In the genomic region with DNA sequence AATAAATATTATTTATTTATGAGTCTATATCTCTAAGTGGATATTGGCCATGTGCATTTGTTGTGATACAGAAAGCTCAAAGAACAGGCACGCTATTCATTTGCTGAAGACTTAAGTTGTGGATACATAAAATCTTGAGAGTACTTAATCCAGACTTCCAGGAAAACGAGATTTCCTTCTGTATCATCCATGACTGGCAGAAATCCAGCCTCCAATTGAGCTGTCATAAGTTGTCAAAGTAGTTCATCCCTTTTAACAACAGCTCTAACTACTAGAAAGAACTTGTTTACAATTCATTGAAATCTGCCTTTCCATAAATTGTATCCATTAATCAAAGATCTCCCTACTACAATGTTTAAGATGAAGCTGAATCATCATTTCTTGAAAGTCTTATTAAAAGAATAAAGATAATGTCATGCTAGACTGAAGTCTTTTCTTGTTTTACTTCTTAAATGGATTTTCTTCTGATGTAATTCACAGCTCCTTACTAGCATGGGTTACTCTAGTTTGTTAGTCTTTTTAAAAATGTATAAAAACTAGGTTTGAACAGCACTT, we compare ENCODE assay signal across 22 cellular contexts.
DNase-seq lines count a peak whose midpoint lies in the region; ATAC-seq and TF ChIP-seq lines count a peak whose summit lies in the region.
"Had no signal": no experiment of that assay in that cellular context is flagged by ENCODE, and none has a peak within 500 bp of the region (broad histone marks: within the 10 kb centered on the region; RNA-seq: fewer than 3 reads in every experiment).

No MANE protein-coding gene starts in this region.

- H3K4me1 Mint-ChIP-seq in osteocyte (ENCODE audit: unreplicated experiment) = peaks cover 35% of the 10 kb centered on the region
- no peaks in the 10 kb centered on the region for H3K4me1 Mint-ChIP-seq in H9
- H3K4me1 Mint-ChIP-seq: CD8-positive, alpha-beta memory T cell; GM23338 had no signal

- CTCF ChIA-PET in IMR-90 (lab: Yijun Ruan, JAX) = no interaction called here

- peak overlapping the region; percentile 67 for H3K27ac Mint-ChIP-seq in osteocyte (ENCODE audit: unreplicated experiment)
- no peak overlapping the region for H3K27ac Mint-ChIP-seq in H9
- H3K27ac Mint-ChIP-seq: CD8-positive, alpha-beta memory T cell; GM23338; T-helper 1 cell treated with Interleukin-12 subunit alpha and Interleukin-12 subunit beta and Interleukin-4 antibody, amounts not matched to agents 30 μg/mL and 1 μg/mL, for 36 hours had no signal

- H4K8ac ChIP-seq in IMR-90 (ENCODE audit: low read depth in 2 of 2, low read length in 2 of 2) (no peak overlapping the region), H9 (replicated peaks; ENCODE audit: insufficient read length, low read depth, low read length) (no peak overlapping the region)

- no peak overlapping the region for H3T11ph ChIP-seq in H9 (ENCODE audit: low read length)

- no peak overlapping the region for H2AK9ac ChIP-seq in IMR-90 (replicated peaks; ENCODE audit: low read depth, low read length, poor library complexity)

- no peak overlapping the region for H3K4me3 ChIP-seq in IMR-90 (ENCODE audit: insufficient read depth, low read depth, low read length)
- no peak overlapping the region for H3K4me3 ChIP-seq in epithelial cell of esophagus (ENCODE audit: low read length)
- H3K4me3 ChIP-seq: GM12878, GM23338, SJCRH30 had no signal

- H3K4me2 ChIP-seq in IMR-90 (ENCODE audit: low read depth, low read length) = no peak overlapping the region
- no peak overlapping the region for H3K4me2 ChIP-seq in H9 (ENCODE audit: insufficient read depth, insufficient read length, low read length)
- H3K4me2 ChIP-seq: GM23338 had no signal

- dilution Hi-C loops in IMR-90 (cut with HindIII; ENCODE audit: low sequenced_read_pairs, unreplicated experiment) = no loop called here

- 0 out of 2 replicates have a peak, but pooled peaks cover 2% of the 10 kb centered on the region for H3K4me1 ChIP-seq in IMR-90 (ENCODE audit: control insufficient read depth, insufficient read depth, low read length)
- H3K4me1 ChIP-seq in H9 (ENCODE audit: insufficient read depth, low read length) = no peaks in the 10 kb centered on the region

- no peaks in the 10 kb centered on the region for H4K20me1 ChIP-seq in IMR-90 (ENCODE audit: insufficient read depth, low read length)
- H4K20me1 ChIP-seq in H9 (ENCODE audit: control insufficient read depth, insufficient read depth, insufficient read length) = no peaks in the 10 kb centered on the region

- intact Hi-C loops in IMR-90 (cut with micrococcal nuclease) = no loop called here

- H2BK120ac ChIP-seq in IMR-90 (ENCODE audit: low read depth, low read length) (no peak overlapping the region), H9 (ENCODE audit: low read depth, low read length, poor library complexity, severe bottlenecking) (no peak overlapping the region)

- H4K5ac ChIP-seq in IMR-90 (ENCODE audit: low read depth, low read length) = no peak overlapping the region
- no peak overlapping the region for H4K5ac ChIP-seq in H9 (ENCODE audit: insufficient read length, low read depth, low read length)

- no peak for ATAC-seq in IMR-90 (ENCODE audit: low read depth)
- ATAC-seq: GM12878, GM23338 had no signal

- POLR2A ChIA-PET in IMR-90 (lab: Charles Lee; ENCODE audit: unreplicated experiment) = no interaction called here

- H3K9me3 ChIP-seq in IMR-90 (ENCODE audit: control insufficient read depth, insufficient read depth, low read length) (no peaks in the 10 kb centered on the region), H9 (ENCODE audit: control insufficient read depth, low read depth, low read length) (no peaks in the 10 kb centered on the region)
- H3K9me3 ChIP-seq: SJCRH30 had no signal

- H4K91ac ChIP-seq in IMR-90 (ENCODE audit: insufficient read depth, low read depth, low read length) (no peak overlapping the region), H9 (ENCODE audit: insufficient read length, low read depth, low read length) (no peak overlapping the region)

- H3K36me3 Mint-ChIP-seq in osteocyte (ENCODE audit: unreplicated experiment) (no peaks in the 10 kb centered on the region), H9 (ENCODE audit: insufficient read depth in 1 of 3, low read depth in 3 of 3) (no peaks in the 10 kb centered on the region)
- H3K36me3 Mint-ChIP-seq: CD8-positive, alpha-beta memory T cell had no signal

- H2BK15ac ChIP-seq in IMR-90 (ENCODE audit: low read depth, low read length) (no peak overlapping the region), H9 (ENCODE audit: low read depth, low read length) (no peak overlapping the region)

- no peaks in the 10 kb centered on the region for H3K9me1 ChIP-seq in IMR-90 (ENCODE audit: insufficient read depth, low read length)

- H2BK5ac ChIP-seq in IMR-90 (ENCODE audit: low read depth, low read length, poor library complexity, severe bottlenecking) (no peak overlapping the region), H9 (ENCODE audit: insufficient read length, low read length) (no peak overlapping the region)

- in situ Hi-C loops in IMR-90 (cut with MboI; ENCODE audit: low sequenced_read_pairs) = no loop called here

- H3K18ac ChIP-seq in IMR-90 (ENCODE audit: low read depth, low read length) = no peak overlapping the region
- no peak overlapping the region for H3K18ac ChIP-seq in H9 (ENCODE audit: insufficient read length, low read depth, low read length)

- no peaks in the 10 kb centered on the region for H3K36me3 ChIP-seq in IMR-90 (ENCODE audit: control insufficient read depth, insufficient read depth, low read length)
- H3K36me3 ChIP-seq: SJCRH30 had no signal

- WGBS in IMR-90 (ENCODE audit: extremely low coverage in 2 of 2, insufficient read length in 1 of 2), 2 experiments = no CpG with 5 or more reads among the region's 2 CpGs
- WGBS in H9 (ENCODE audit: extremely low coverage, insufficient read length, low lambda C conversion rate) = no CpG with 5 or more reads among the region's 2 CpGs

- H2BK20ac ChIP-seq in IMR-90 (ENCODE audit: low read depth, low read length) (no peak overlapping the region), H9 (ENCODE audit: low read depth, low read length, poor library complexity, severe bottlenecking) (no peak overlapping the region)

- no peak overlapping the region for H2AK5ac ChIP-seq in IMR-90 (ENCODE audit: low read depth, low read length)
- H2AK5ac ChIP-seq in H9 (ENCODE audit: insufficient read length, low read length) = no peak overlapping the region

- no peak overlapping the region for H3K56ac ChIP-seq in IMR-90 (ENCODE audit: extremely low read depth, insufficient read depth, low read length)
- H3K56ac ChIP-seq in H9 (ENCODE audit: insufficient read length, low read depth, low read length) = no peak overlapping the region

- no TSS peak for BruUV-seq in IMR-90 (replicated peaks; lab: Mats Ljungman, UMichigan)

- no peak overlapping the region for H3K4ac ChIP-seq in IMR-90 (ENCODE audit: low read depth, low read length)
- H3K4ac ChIP-seq in H9 (ENCODE audit: low read depth, low read length) = no peak overlapping the region

- H3K79me2 ChIP-seq in H9 (ENCODE audit: insufficient read depth, low read length) = no peaks in the 10 kb centered on the region

- H3K9me3 Mint-ChIP-seq in osteocyte (ENCODE audit: unreplicated experiment) (peaks cover 7% of the 10 kb centered on the region), H9 (no peaks in the 10 kb centered on the region)
- H3K9me3 Mint-ChIP-seq: CD8-positive, alpha-beta memory T cell; GM23338; T-helper 1 cell treated with Interleukin-12 subunit alpha and Interleukin-12 subunit beta and Interleukin-4 antibody, amounts not matched to agents 30 μg/mL and 1 μg/mL, for 36 hours had no signal

- H3K23ac ChIP-seq in IMR-90 (ENCODE audit: low read depth, low read length) (no peak overlapping the region), H9 (ENCODE audit: insufficient read length, low read depth, low read length) (no peak overlapping the region)

- DNase-seq in NCI-H82 (lab: John Stamatoyannopoulos, UW) = peak; percentile 5
- DNase-seq in NCI-H82 treated with DMSO at 0.1 percent for 48 hours (lab: John Stamatoyannopoulos, UW; ENCODE audit: unreplicated experiment) = no peak
- DNase-seq in IMR-90 = no peak
- DNase-seq in epithelial cell of esophagus (ENCODE audit: low read depth) = peak; percentile 13
- DNase-seq in osteocyte (ENCODE audit: extremely low spot score, unreplicated experiment) = no peak
- DNase-seq in H9 = no peak
- DNase-seq in NCI-H524 (lab: John Stamatoyannopoulos, UW) = no peak
- no peak for DNase-seq in DMS114 treated with DMSO at 0.1 percent for 48 hours (lab: John Stamatoyannopoulos, UW; ENCODE audit: unreplicated experiment)
- DNase-seq: 8988T; CD8-positive, alpha-beta memory T cell; DMS79; Kasumi-1; NCI-H1417; NCI-H187; NCI-H226; NCI-H510A treated with DMSO at 0.1 percent for 48 hours; OCI-M1; SJCRH30 had no signal

- no peak overlapping the region for H3K27ac ChIP-seq in IMR-90 (ENCODE audit: insufficient read depth, low read length)
- no peak overlapping the region for H3K27ac ChIP-seq in H9 (ENCODE audit: insufficient read length, low read depth, low read length)
- H3K27ac ChIP-seq: C4-2B, SJCRH30 had no signal

- H2AFZ ChIP-seq in IMR-90 (replicated peaks; ENCODE audit: low read length, poor library complexity) (no peak overlapping the region), H9 (ENCODE audit: low read length) (no peak overlapping the region)

- H3K4me3 Mint-ChIP-seq in osteocyte (ENCODE audit: unreplicated experiment) = no peak overlapping the region
- H3K4me3 Mint-ChIP-seq in H9 = no peak overlapping the region
- H3K4me3 Mint-ChIP-seq: CD8-positive, alpha-beta memory T cell; GM23338; T-helper 1 cell treated with Interleukin-12 subunit alpha and Interleukin-12 subunit beta and Interleukin-4 antibody, amounts not matched to agents 30 μg/mL and 1 μg/mL, for 36 hours had no signal

- no peak overlapping the region for H2BK12ac ChIP-seq in H9 (ENCODE audit: insufficient read length, low read depth, low read length)

- no peak overlapping the region for H3K14ac ChIP-seq in IMR-90 (replicated peaks; ENCODE audit: low read depth, low read length)
- H3K14ac ChIP-seq in H9 (ENCODE audit: insufficient read depth, low read length) = no peak overlapping the region

- TF ChIP-seq CTCF in IMR-90 (conservative IDR thresholded peaks at IDR 0.05; ENCODE audit: low read depth, low read length) = no peak
- no peak for TF ChIP-seq CTCF in epithelial cell of esophagus (IDR thresholded peaks at IDR 0.05; ENCODE audit: insufficient read depth, low read depth, low read length, missing control alignments)
- no peak for TF ChIP-seq CTCF in osteocyte (IDR thresholded peaks at IDR 0.05)
- no peak for TF ChIP-seq CTCF in H9 (conservative IDR thresholded peaks at IDR 0.05)

- no peak for TF ChIP-seq RAD21 in IMR-90 (IDR thresholded peaks at IDR 0.05; ENCODE audit: low read length)

- H3K27me3 ChIP-seq in IMR-90 (ENCODE audit: control insufficient read depth, insufficient read depth, low read length) (no peaks in the 10 kb centered on the region), H9 (ENCODE audit: insufficient read depth, low read length) (no peaks in the 10 kb centered on the region)
- H3K27me3 ChIP-seq: SJCRH30 had no signal

- no peaks in the 10 kb centered on the region for H3K23me2 ChIP-seq in H9 (ENCODE audit: insufficient read length, low read depth, low read length, poor library complexity, severe bottlenecking)

- no peak for TF ChIP-seq POLR2A in IMR-90 (IDR thresholded peaks at IDR 0.05; ENCODE audit: low read depth, low read length)

- no peaks in the 10 kb centered on the region for H3K27me3 Mint-ChIP-seq in osteocyte (ENCODE audit: unreplicated experiment)
- no peaks in the 10 kb centered on the region for H3K27me3 Mint-ChIP-seq in H9 (ENCODE audit: low read depth)

- H3K9ac ChIP-seq in IMR-90 (ENCODE audit: low read depth, low read length) (no peak overlapping the region), H9 (ENCODE audit: extremely low read depth, insufficient read length, low read length) (no peak overlapping the region)

- H3K79me1 ChIP-seq in IMR-90 (ENCODE audit: low read depth in 1 of 2, low read length in 2 of 2) (no peaks in the 10 kb centered on the region), H9 (ENCODE audit: insufficient read depth, low read depth, low read length, poor library complexity, severe bottlenecking) (no peaks in the 10 kb centered on the region)

Comparison
In these comparisons a context has a peak if more than half of its experiments do, and no peak if none do; other contexts are left out.
1. DNase-seq: peak in NCI-H82 (single experiment) and epithelial cell of esophagus (single experiment); none in NCI-H82 treated with DMSO at 0.1 percent for 48 hours (single experiment), IMR-90 (single experiment), osteocyte (single experiment), H9 (single experiment), NCI-H524 (0 of 2) and DMS114 treated with DMSO at 0.1 percent for 48 hours (single experiment).